ENCODE assay signal across 25 cellular contexts in genomic region chr15:35460616-35461015, GRCh38.
DNase-seq lines count a peak whose midpoint lies in the region; FAIRE-seq and TF ChIP-seq lines count a peak whose summit lies in the region.
"Had no signal": no experiment of that assay in that cellular context is flagged by ENCODE, and none has a peak within 500 bp of the region (broad histone marks: within the 10 kb centered on the region; RNA-seq: fewer than 3 reads in every experiment).

No MANE protein-coding gene starts in this region.

- no peak overlapping the region for H4K8ac ChIP-seq in trophoblast cell (ENCODE audit: low read depth, low read length)

- no peak overlapping the region for H2BK5ac ChIP-seq in trophoblast cell (ENCODE audit: low read depth, low read length, poor library complexity)

- H3K9me3 ChIP-seq in trophoblast cell (ENCODE audit: insufficient read depth, low read depth, low read length): no peaks in the 10 kb centered on the region
- H3K9me3 ChIP-seq: BE2C, BLaER1 had no signal

- H3K23ac ChIP-seq in trophoblast cell (ENCODE audit: low read length): no peak overlapping the region

- H3K27me3 ChIP-seq in bronchial epithelial cell (ENCODE audit: control insufficient read depth, insufficient read depth, low read length) (no peaks in the 10 kb centered on the region), trophoblast cell (ENCODE audit: insufficient read depth, low read length) (no peaks in the 10 kb centered on the region)
- H3K27me3 ChIP-seq: BE2C, BLaER1 had no signal

- POLR2A ChIA-PET in RWPE1 (lab: Yijun Ruan, JAX; ENCODE audit: low non-redundant PET): no interaction called here

- H3K4me1 ChIP-seq in trophoblast cell (ENCODE audit: control insufficient read depth in 1 of 2, insufficient read depth in 2 of 2, low read length in 2 of 2): no peaks in the 10 kb centered on the region
- H3K4me1 ChIP-seq: BE2C, BLaER1 had no signal

- H3K27ac ChIP-seq in RWPE1: no peak overlapping the region
- peak overlapping the region; percentile 25 for H3K27ac ChIP-seq in epithelial cell of prostate
- H3K27ac ChIP-seq in trophoblast cell (ENCODE audit: low read depth, low read length): no peak overlapping the region
- H3K27ac ChIP-seq: BLaER1 had no signal

- no peak overlapping the region for H4K91ac ChIP-seq in trophoblast cell (ENCODE audit: low read depth, low read length)

- H3K36me3 ChIP-seq in bronchial epithelial cell (ENCODE audit: control insufficient read depth, insufficient read depth, low read length) (no peaks in the 10 kb centered on the region), trophoblast cell (ENCODE audit: control insufficient read depth in 1 of 2, insufficient read depth in 2 of 2, low read length in 2 of 2) (no peaks in the 10 kb centered on the region)
- H3K36me3 ChIP-seq: BE2C, BLaER1 had no signal

- TF ChIP-seq CTCF in RWPE1 (conservative IDR thresholded peaks at IDR 0.05; ENCODE audit: low read depth) (no peak), bronchial epithelial cell (IDR thresholded peaks at IDR 0.05; ENCODE audit: insufficient read depth, low read length, severe bottlenecking) (no peak)

- no peaks in the 10 kb centered on the region for H3K79me2 ChIP-seq in trophoblast cell (ENCODE audit: control insufficient read depth, insufficient read depth, low read length, poor library complexity)

- FAIRE-seq in bronchial epithelial cell (lab: Jason Lieb, UNC): no peak
- FAIRE-seq: A204.1, GM12891, GM19239 had no signal

- no peak overlapping the region for H2AK5ac ChIP-seq in trophoblast cell (ENCODE audit: low read length)

- H3K14ac ChIP-seq in trophoblast cell (ENCODE audit: low read length): no peak overlapping the region

- no peaks in the 10 kb centered on the region for H3K79me1 ChIP-seq in trophoblast cell (ENCODE audit: low read length)

- no peak overlapping the region for H3K4me3 ChIP-seq in bronchial epithelial cell (ENCODE audit: low read depth, low read length)
- H3K4me3 ChIP-seq in trophoblast cell (ENCODE audit: low read depth, low read length): no peak overlapping the region
- H3K4me3 ChIP-seq: BLaER1 had no signal

- H2AFZ ChIP-seq in trophoblast cell (ENCODE audit: insufficient read depth, low read length, poor library complexity): no peak overlapping the region

- H3K9ac ChIP-seq in trophoblast cell (ENCODE audit: low read length): no peak overlapping the region
- H3K9ac ChIP-seq: BLaER1 had no signal

- no CpG with 5 or more reads among the region's 4 CpGs for WGBS in trophoblast cell (ENCODE audit: extremely low coverage, insufficient coverage, insufficient read length)

- H2BK120ac ChIP-seq in trophoblast cell (ENCODE audit: insufficient read depth, low read length, poor library complexity): no peak overlapping the region

- H3K4ac ChIP-seq in trophoblast cell (ENCODE audit: low read depth, low read length): no peak overlapping the region

- no peak overlapping the region for H3K4me2 ChIP-seq in trophoblast cell (ENCODE audit: low read length)
- H3K4me2 ChIP-seq: BLaER1 had no signal

- no peak overlapping the region for H3K18ac ChIP-seq in trophoblast cell (ENCODE audit: low read length)

- no peak overlapping the region for H2BK12ac ChIP-seq in trophoblast cell (ENCODE audit: low read length)

- peak; percentile 36 for DNase-seq in RWPE1 (ENCODE audit: low spot score)
- peak; percentile 74 for DNase-seq in bronchial epithelial cell (ENCODE audit: low read depth)
- DNase-seq in epithelial cell of prostate (ENCODE audit: low read depth, low spot score): no peak
- peak; percentile 21 to 62 for DNase-seq in trophoblast cell
- DNase-seq in NCI-H524 (lab: John Stamatoyannopoulos, UW): no peak
- DNase-seq in amygdala (lab: John Stamatoyannopoulos, UW): no peak
- no peak for DNase-seq in SIG-M5 (lab: John Stamatoyannopoulos, UW)
- no peak for DNase-seq in DMS79 treated with DMSO at 0.1 percent for 48 hours (lab: John Stamatoyannopoulos, UW)
- DNase-seq: 8988T; ACHN; BE2C; C1 segment of cervical spinal cord; CD4-positive, alpha-beta memory T cell; CD4-positive, CD25-positive, alpha-beta regulatory T cell; CD8-positive, alpha-beta memory T cell; COR-L47; DMS 273 treated with DMSO at 0.1 percent for 48 hours; DMS153; DMS53; DMS79; GF-D8 had no signal

- CTCF ChIA-PET in RWPE1 (lab: Yijun Ruan, JAX): no interaction called here

- H4K12ac ChIP-seq in trophoblast cell (ENCODE audit: low read depth, low read length): no peak overlapping the region

Comparison
In these comparisons a context has a peak if more than half of its experiments do, and no peak if none do; other contexts are left out.
1. DNase-seq: peak in RWPE1 (single experiment), bronchial epithelial cell (single experiment) and trophoblast cell (2 of 2); none in epithelial cell of prostate (single experiment), NCI-H524 (0 of 2), amygdala (0 of 56), SIG-M5 (single experiment) and DMS79 treated with DMSO at 0.1 percent for 48 hours (single experiment).